In genomic region chr19:9323557-9323918, GRCh38 we compare ENCODE assay signal across 8 cellular contexts. TPM values are rescaled to one million over a fixed set of nuclear protein-coding genes. Genes with fewer than 3 reads are reported as not detected.
DNase-seq lines count a peak whose midpoint lies in the region; ATAC-seq and TF ChIP-seq lines count a peak whose summit lies in the region.

No MANE protein-coding gene starts in this region.

- peak overlapping the region; percentile 87 for H3K4me3 ChIP-seq in fibroblast of pulmonary artery (replicated peaks; ENCODE audit: low read depth, low read length)
- H3K4me3 ChIP-seq in tibial nerve, result peak overlapping the region; percentile 39 to 90 (median 78)

- no peak for TF ChIP-seq EP300 in tibial nerve (IDR thresholded peaks at IDR 0.05)

- WGBS in tibial nerve, 2 donors, result 2 to 9% methylated on average over 9 of the region's 9 CpGs

- H3K4me3 Mint-ChIP-seq in activated T-cell treated with anti-CD3 and anti-CD28 coated beads, Interleukin-2, amount 50 U/mL, for 4 hours, result peak overlapping the region; percentile 83
- H3K4me3 Mint-ChIP-seq in natural killer cell, result peak overlapping the region; percentile 98

- H3K9me3 ChIP-seq in tibial nerve, result peaks cover 0 to 40% (median 10%) of the 10 kb centered on the region in 4 donors

- H3K27ac Mint-ChIP-seq in natural killer cell, result peak overlapping the region; percentile 97 to 98

- TF ChIP-seq CTCF in C4-2B (conservative IDR thresholded peaks at IDR 0.05) (no peak), fibroblast of pulmonary artery (IDR thresholded peaks at IDR 0.05; ENCODE audit: low read length, missing control alignments) (no peak), natural killer cell (IDR thresholded peaks at IDR 0.05) (no peak), tibial nerve (IDR thresholded peaks at IDR 0.05) (no peak)

- H3K36me3 Mint-ChIP-seq in activated T-cell treated with anti-CD3 and anti-CD28 coated beads, Interleukin-2, amount 50 U/mL, for 4 hours (ENCODE audit: insufficient read depth), result peaks cover 20% of the 10 kb centered on the region
- peaks cover 6% of the 10 kb centered on the region for H3K36me3 Mint-ChIP-seq in natural killer cell

- peaks cover 25% of the 10 kb centered on the region for H3K9me3 Mint-ChIP-seq in activated T-cell treated with anti-CD3 and anti-CD28 coated beads, Interleukin-2, amount 50 U/mL, for 4 hours
- H3K9me3 Mint-ChIP-seq in natural killer cell, result no peaks in the 10 kb centered on the region

- DNase-seq in NCI-H510A treated with DMSO at 0.1 percent for 48 hours (lab: John Stamatoyannopoulos, UW) (peak; percentile 85), fibroblast of pulmonary artery (ENCODE audit: low read depth) (peak; percentile 88), natural killer cell (no peak), tibial nerve (ENCODE audit: low spot score in 2 of 2) (peak; percentile 25 to 57)
- DNase-seq in activated T-cell treated with anti-CD3 and anti-CD28 coated beads, Interleukin-2, amount 50 U/mL, for 4 hours, result peak; percentile 7

- H3K27ac ChIP-seq in C4-2B (peak overlapping the region; percentile 82), tibial nerve (peak overlapping the region; percentile 67 to 94 (median 92))

- peaks cover 0 to 38% (median 4%) of the 10 kb centered on the region in 3 donors for H3K36me3 ChIP-seq in tibial nerve

- H3K27me3 ChIP-seq in tibial nerve, result no peaks in the 10 kb centered on the region

- peaks cover 0 to 17% (median 3%) of the 10 kb centered on the region in 4 donors for H3K4me1 ChIP-seq in tibial nerve

- intact Hi-C loops in natural killer cell (cut with micrococcal nuclease), result loop anchor here (5.0 kb wide), 1 partner anchor 259 kb away; the partner anchor contains the start of gene ZNF121

- TF ChIP-seq POLR2A in tibial nerve (IDR thresholded peaks at IDR 0.05), result no peak

- H3K27me3 Mint-ChIP-seq in activated T-cell treated with anti-CD3 and anti-CD28 coated beads, Interleukin-2, amount 50 U/mL, for 4 hours (ENCODE audit: low read depth), result no peaks in the 10 kb centered on the region
- H3K27me3 Mint-ChIP-seq in natural killer cell (ENCODE audit: low read depth in 2 of 2), result no peaks in the 10 kb centered on the region

- H3K4me1 Mint-ChIP-seq in activated T-cell treated with anti-CD3 and anti-CD28 coated beads, Interleukin-2, amount 50 U/mL, for 4 hours (ENCODE audit: low read depth), result peaks cover 23% of the 10 kb centered on the region
- H3K4me1 Mint-ChIP-seq in natural killer cell, result peaks cover 20 to 31% of the 10 kb centered on the region in 2 donors

- ATAC-seq in GM19023 (IDR thresholded peaks at IDR 0.05; ENCODE audit: unreplicated experiment) (peak; percentile 49), HG03175 (IDR thresholded peaks at IDR 0.05; ENCODE audit: unreplicated experiment) (peak; percentile 41), natural killer cell (peak; percentile 32 to 60 (median 59))
- peak; percentile 34 to 42 for ATAC-seq in activated T-cell treated with anti-CD3 and anti-CD28 coated beads, Interleukin-2, amount 50 U/mL, for 4 hours

RNA-seq across cellular contexts. Expression of gene ZNF559, which starts 0.4 kb away (rescaled TPM):
- 10 to 100 TPM in 1 of 3 donors, 1 to 10 TPM in 2; 6.6 to 11.0 (median 8.2) TPM for total RNA-seq in activated T-cell treated with anti-CD3 and anti-CD28 coated beads, Interleukin-2, amount 50 U/mL, for 4 hours
- total RNA-seq in natural killer cell, result 10 to 100 TPM; 10.0 to 20.5 (median 11.4) TPM
- total RNA-seq in tibial nerve, result 10 to 100 TPM; 12.9 to 45.2 (median 20.2) TPM

RNA-seq across cellular contexts. Expression of gene ZNF699, which starts 13.9 kb away (rescaled TPM):
- total RNA-seq in activated T-cell treated with anti-CD3 and anti-CD28 coated beads, Interleukin-2, amount 50 U/mL, for 4 hours, result 1 to 10 TPM; 3.5 to 5.6 (median 3.8) TPM
- total RNA-seq in natural killer cell (10 to 100 TPM; 13.4 to 15.3 (median 15.2) TPM), tibial nerve (10 to 100 TPM; 15.0 to 26.7 (median 22.6) TPM)

RNA-seq across cellular contexts. Expression of gene ZNF177, which starts 39.3 kb away (rescaled TPM):
- total RNA-seq in activated T-cell treated with anti-CD3 and anti-CD28 coated beads, Interleukin-2, amount 50 U/mL, for 4 hours, result under 1 TPM in 2 of 3 donors, not detected in 1; 0.27 to 0.37 TPM
- total RNA-seq in natural killer cell (1 to 10 TPM in 2 of 3 donors, under 1 TPM in 1; 0.31 to 1.5 (median 1.2) TPM), tibial nerve (10 to 100 TPM in 1 of 4 donors, 1 to 10 TPM in 3; 1.4 to 12.9 (median 6.3) TPM)
